8 cellular contexts compared by ENCODE assay signal in genomic region chr7:114924066-114924712, GRCh38. TPM values are rescaled to one million over a fixed set of nuclear protein-coding genes. Genes with fewer than 3 reads are reported as not detected.
A peak's percentile ranks its signal among the peaks of the same experiment; 100 is the strongest.
DNase-seq lines count a peak whose midpoint lies in the region; ATAC-seq and TF ChIP-seq lines count a peak whose summit lies in the region.
"Had no signal": no experiment of that assay in that cellular context is flagged by ENCODE, and none has a peak within 500 bp of the region (broad histone marks: within the 10 kb centered on the region; RNA-seq: fewer than 3 reads in every experiment).

No MANE protein-coding gene starts in this region.

- H3K27ac ChIP-seq in colonic mucosa, result peak overlapping the region; percentile 84
- peak overlapping the region in 17 of 21 experiments; percentile 35 to 99 (median 92) for H3K27ac ChIP-seq in skin epidermis

- H3K36me3 ChIP-seq in colonic mucosa, result no peaks in the 10 kb centered on the region

- DNase-seq in colonic mucosa, result no peak
- DNase-seq in GM13977 (ENCODE audit: low spot score), result no peak
- DNase-seq in inferior parietal cortex (ENCODE audit: extremely low spot score), result no peak
- no peak for DNase-seq in NOMO-1 (lab: John Stamatoyannopoulos, UW; ENCODE audit: unreplicated experiment in 2 of 2)
- DNase-seq: activated CD8-positive, alpha-beta memory T cell treated with anti-CD3 and anti-CD28 coated beads, Interleukin-2, amount 50 U/mL, for 4 hours had no signal

- H3K4me3 ChIP-seq in colonic mucosa (peak overlapping the region; percentile 69), skin epidermis (peak overlapping the region in 6 of 7 experiments; percentile 54 to 96 (median 76))

- peak overlapping the region in 1 of 2 donors; percentile 4 for H3K9ac ChIP-seq in colonic mucosa (ENCODE audit: low read depth in 2 of 2, low read length in 2 of 2)

- ATAC-seq in GM18517 (IDR thresholded peaks at IDR 0.05; ENCODE audit: unreplicated experiment) (peak; percentile 39), HG03378 (IDR thresholded peaks at IDR 0.05; ENCODE audit: unreplicated experiment) (peak; percentile 37)

- no peaks in the 10 kb centered on the region for H3K9me3 ChIP-seq in colonic mucosa

- no peaks in the 10 kb centered on the region for H3K27me3 ChIP-seq in colonic mucosa

- no peaks in the 10 kb centered on the region for H3K4me1 ChIP-seq in colonic mucosa

- in situ Hi-C loops in GM13977 (cut with MboI; ENCODE audit: low pct_unique_long_range_greater_than_20kb, low sequenced_read_pairs, unreplicated experiment), result no loop called here

- no peak for TF ChIP-seq CTCF in colonic mucosa (IDR thresholded peaks at IDR 0.05)
- TF ChIP-seq CTCF in GM13977 (IDR thresholded peaks at IDR 0.05; ENCODE audit: extremely low read depth, insufficient read depth, missing control alignments), result no peak

- intact Hi-C loops in colonic mucosa (cut with DNase I), result loop anchor here (5.0 kb wide), 1 partner anchor 83 kb away; no protein-coding TSS in a partner anchor

RNA-seq across cellular contexts. Expression of gene MDFIC, which starts 2.3 kb away (rescaled TPM):
- total RNA-seq in colonic mucosa, result 1 to 10 TPM; 8.5 to 9.1 TPM
